ENCODE assay signal across 8 cellular contexts in the genomic region with DNA sequence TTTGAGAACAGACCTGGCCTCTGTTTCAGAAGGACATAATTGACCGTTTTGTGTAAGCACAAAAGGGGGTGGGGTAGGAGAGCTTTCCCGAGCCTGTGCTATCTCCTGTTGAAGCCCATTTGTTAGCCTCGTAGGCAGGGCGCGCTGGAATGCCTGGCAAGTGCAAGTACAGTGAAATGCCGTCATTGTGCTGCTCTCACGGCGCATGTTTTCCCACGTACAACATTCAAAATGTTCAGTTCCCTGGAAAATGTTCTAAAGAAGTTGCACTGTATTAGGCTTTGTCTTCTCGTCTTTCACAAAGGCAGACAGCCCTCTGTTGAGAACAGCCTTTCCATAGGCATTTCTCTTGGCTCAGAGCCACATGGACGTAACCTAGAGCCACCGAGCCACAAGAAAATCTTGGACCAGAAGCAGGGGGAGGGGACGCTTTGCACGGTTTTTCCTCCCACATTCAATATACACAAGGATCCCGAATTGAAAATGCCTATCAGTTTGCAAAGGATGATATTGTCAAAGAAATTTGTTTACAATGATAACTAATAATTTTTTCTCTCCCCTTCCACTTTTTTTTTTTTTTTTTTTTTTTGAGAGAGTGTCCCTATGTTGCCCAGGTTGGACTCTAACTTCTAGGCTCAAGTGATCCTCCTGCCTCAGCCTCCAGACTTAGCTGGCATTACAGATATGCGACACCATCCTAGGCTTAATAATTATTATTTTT.
DNase-seq lines count a peak whose midpoint lies in the region; ATAC-seq and TF ChIP-seq lines count a peak whose summit lies in the region.

No MANE protein-coding gene starts in this region.

- DNase-seq in AG04449 (ENCODE audit: low read depth, low spot score) (no peak), NCI-H2227 (lab: John Stamatoyannopoulos, UW; ENCODE audit: unreplicated experiment) (peak; percentile 89), epidermal melanocyte (ENCODE audit: insufficient read length, low spot score) (peak; percentile 61), midbrain (lab: John Stamatoyannopoulos, UW) (peak; percentile 36), SKM-1 treated with dmso at 0.1 percent for 144 hours (lab: John Stamatoyannopoulos, UW; ENCODE audit: unreplicated experiment) (no peak)

- no peak for TF ChIP-seq CTCF in AG04449 (IDR thresholded peaks at IDR 0.05; ENCODE audit: insufficient read depth, low read length, missing control alignments)

- H3K4me3 ChIP-seq in AG04449 (ENCODE audit: low read depth, low read length) = peak overlapping the region; percentile 25

- ATAC-seq in GM21619 (IDR thresholded peaks at IDR 0.05; ENCODE audit: unreplicated experiment) (no peak), HG02678 (IDR thresholded peaks at IDR 0.05; ENCODE audit: unreplicated experiment) (no peak), HG02973 (IDR thresholded peaks at IDR 0.05; ENCODE audit: unreplicated experiment) (no peak)

- CTCF ChIA-PET in AG04449 (lab: Yijun Ruan, JAX) = interaction anchor here (1.3 kb wide), 1 partner anchor 14 kb away, joined by 3 read pairs; no protein-coding TSS in a partner anchor

- POLR2A ChIA-PET in AG04449 (lab: Yijun Ruan, JAX) = no interaction called here

Comparison
In these comparisons a context has a peak if more than half of its experiments do, and no peak if none do; other contexts are left out.
1. DNase-seq: peak in NCI-H2227 (single experiment), epidermal melanocyte (single experiment) and midbrain (single experiment); none in AG04449 (single experiment) and SKM-1 treated with dmso at 0.1 percent for 144 hours (single experiment).